ENCODE assay signal across 22 cellular contexts in the genomic region with DNA sequence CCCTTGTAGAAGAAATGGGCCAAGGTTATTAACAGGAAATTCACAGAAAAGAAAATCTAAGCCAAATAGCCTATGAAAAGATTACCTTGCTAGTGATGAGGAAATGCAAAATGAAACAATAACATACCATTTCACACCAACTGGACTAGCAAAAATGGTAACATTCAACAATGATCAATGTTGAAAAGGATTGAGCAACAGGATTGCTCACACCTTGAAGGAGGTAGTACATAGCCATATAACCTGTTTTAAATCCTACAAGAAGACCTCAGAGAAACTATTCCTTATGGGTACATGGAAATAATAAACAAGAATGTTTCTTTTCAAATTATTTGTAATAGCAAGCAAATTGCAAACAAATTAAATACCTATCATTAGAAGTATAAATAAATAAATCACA.
DNase-seq lines count a peak whose midpoint lies in the region; ATAC-seq, FAIRE-seq and TF ChIP-seq lines count a peak whose summit lies in the region.
"Had no signal": no experiment of that assay in that cellular context is flagged by ENCODE, and none has a peak within 500 bp of the region (broad histone marks: within the 10 kb centered on the region; RNA-seq: fewer than 3 reads in every experiment).

No MANE protein-coding gene starts in this region.

- TF ChIP-seq POLR2A in A549 (IDR thresholded peaks at IDR 0.05; ENCODE audit: low read length), result no peak

- H3K27ac ChIP-seq in A549, result no peak overlapping the region
- H3K27ac ChIP-seq: 22Rv1, BLaER1, C4-2B had no signal

- CTCF ChIA-PET in A549 (lab: Yijun Ruan, JAX), result interaction anchor here (1.3 to 7.3 kb wide), 2 partner anchors 9 to 620 kb away, joined by 3 to 80 read pairs; no protein-coding TSS in a partner anchor

- no peaks in the 10 kb centered on the region for H3K4me1 ChIP-seq in A549
- H3K4me1 ChIP-seq: BE2C, BLaER1 had no signal

- TF ChIP-seq EP300 in A549 (IDR thresholded peaks at IDR 0.05), result no peak

- H3K4me3 ChIP-seq in A549 (no peak overlapping the region), epithelial cell of esophagus (ENCODE audit: low read length) (no peak overlapping the region)
- H3K4me3 ChIP-seq: BLaER1, GM12878 had no signal

- POLR2A ChIA-PET in A549 (lab: Yijun Ruan, JAX), result no interaction called here

- no peak overlapping the region for H3K4me2 ChIP-seq in A549
- H3K4me2 ChIP-seq: BLaER1 had no signal

- TF ChIP-seq RAD21 in A549 (conservative IDR thresholded peaks at IDR 0.05 in 1 of 2, IDR thresholded peaks at IDR 0.05 in 1 of 2), result no peak

- TF ChIP-seq CTCF in A549 (IDR thresholded peaks at IDR 0.05) (no peak), epithelial cell of esophagus (IDR thresholded peaks at IDR 0.05; ENCODE audit: insufficient read depth, low read depth, low read length, missing control alignments) (no peak)

- ATAC-seq in A549, result no peak
- ATAC-seq: CD8-positive, alpha-beta T cell; GM12878 had no signal

- H3K9me3 ChIP-seq in A549, result no peaks in the 10 kb centered on the region
- H3K9me3 ChIP-seq: BE2C, BLaER1 had no signal

- DNase-seq in A549 (ENCODE audit: low read depth in 1 of 2, low spot score in 1 of 2) (no peak), epithelial cell of esophagus (ENCODE audit: low read depth) (peak; percentile 54), urothelium cell line (ENCODE audit: low spot score) (no peak), C1 segment of cervical spinal cord (lab: John Stamatoyannopoulos, UW) (no peak), SIG-M5 treated with dmso at 0.1 percent for 504 hours (lab: John Stamatoyannopoulos, UW; ENCODE audit: unreplicated experiment) (no peak)
- DNase-seq: ACHN; BE2C; CD4-positive, alpha-beta T cell; CD8-positive, alpha-beta T cell; DMS 273 treated with DMSO at 0.1 percent for 48 hours; DMS153; DMS53; DMS79; DND-41; EL; GDM1 had no signal

- FAIRE-seq in A549 (lab: Jason Lieb, UNC) (peak; percentile 61), urothelium cell line (lab: Jason Lieb, UNC) (peak; percentile 58)
- FAIRE-seq: GM12878, GM12892, GM18507 had no signal

TF ChIP-seq in A549, 52 proteins besides CTCF, POLR2A, EP300 and RAD21:
- no peak for TF ChIP-seq HOXA7 (CRISPR knock-in tag; IDR thresholded peaks at IDR 0.05)
- no peak for TF ChIP-seq KDM5A (IDR thresholded peaks at IDR 0.05)
- no peak for TF ChIP-seq MAFK (IDR thresholded peaks at IDR 0.05; ENCODE audit: partially characterized antibody)
- no peak for TF ChIP-seq TFCP2L1 (CRISPR knock-in tag; IDR thresholded peaks at IDR 0.05)
- TF ChIP-seq REST (IDR thresholded peaks at IDR 0.05), result no peak
- TF ChIP-seq, protein P1, sequence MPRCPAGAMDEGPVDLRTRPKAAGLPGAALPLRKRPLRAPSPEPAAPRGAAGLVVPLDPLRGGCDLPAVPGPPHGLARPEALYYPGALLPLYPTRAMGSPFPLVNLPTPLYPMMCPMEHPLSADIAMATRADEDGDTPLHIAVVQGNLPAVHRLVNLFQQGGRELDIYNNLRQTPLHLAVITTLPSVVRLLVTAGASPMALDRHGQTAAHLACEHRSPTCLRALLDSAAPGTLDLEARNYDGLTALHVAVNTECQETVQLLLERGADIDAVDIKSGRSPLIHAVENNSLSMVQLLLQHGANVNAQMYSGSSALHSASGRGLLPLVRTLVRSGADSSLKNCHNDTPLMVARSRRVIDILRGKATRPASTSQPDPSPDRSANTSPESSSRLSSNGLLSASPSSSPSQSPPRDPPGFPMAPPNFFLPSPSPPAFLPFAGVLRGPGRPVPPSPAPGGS (IDR thresholded peaks at IDR 0.05), result no peak
- no peak for TF ChIP-seq TP53 (CRISPR knock-in tag; IDR thresholded peaks at IDR 0.05)
- TF ChIP-seq SMC3 (IDR thresholded peaks at IDR 0.05), result no peak
- TF ChIP-seq USF2 (IDR thresholded peaks at IDR 0.05), result no peak
- TF ChIP-seq, protein P2, sequence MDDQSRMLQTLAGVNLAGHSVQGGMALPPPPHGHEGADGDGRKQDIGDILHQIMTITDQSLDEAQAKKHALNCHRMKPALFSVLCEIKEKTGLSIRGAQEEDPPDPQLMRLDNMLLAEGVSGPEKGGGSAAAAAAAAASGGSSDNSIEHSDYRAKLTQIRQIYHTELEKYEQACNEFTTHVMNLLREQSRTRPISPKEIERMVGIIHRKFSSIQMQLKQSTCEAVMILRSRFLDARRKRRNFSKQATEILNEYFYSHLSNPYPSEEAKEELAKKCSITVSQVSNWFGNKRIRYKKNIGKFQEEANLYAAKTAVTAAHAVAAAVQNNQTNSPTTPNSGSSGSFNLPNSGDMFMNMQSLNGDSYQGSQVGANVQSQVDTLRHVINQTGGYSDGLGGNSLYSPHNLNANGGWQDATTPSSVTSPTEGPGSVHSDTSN (IDR thresholded peaks at IDR 0.05), result no peak
- no peak for TF ChIP-seq FOSB (CRISPR knock-in tag; IDR thresholded peaks at IDR 0.05)
- TF ChIP-seq CBX2 (IDR thresholded peaks at IDR 0.05; ENCODE audit: borderline replicate concordance, low read depth), result no peak
- no peak for TF ChIP-seq BHLHE40 (IDR thresholded peaks at IDR 0.05; ENCODE audit: low read depth, low read length)
- TF ChIP-seq MAZ (IDR thresholded peaks at IDR 0.05; ENCODE audit: borderline replicate concordance, low read depth, low read length), result no peak
- TF ChIP-seq RNF2 (IDR thresholded peaks at IDR 0.05; ENCODE audit: borderline replicate concordance, low read depth), result no peak
- TF ChIP-seq RFX5 (IDR thresholded peaks at IDR 0.05), result no peak
- TF ChIP-seq CEBPB (IDR thresholded peaks at IDR 0.05), result no peak
- no peak for TF ChIP-seq RARB (CRISPR knock-in tag; IDR thresholded peaks at IDR 0.05)
